ENCODE assay signal across 21 cellular contexts in the genomic region with DNA sequence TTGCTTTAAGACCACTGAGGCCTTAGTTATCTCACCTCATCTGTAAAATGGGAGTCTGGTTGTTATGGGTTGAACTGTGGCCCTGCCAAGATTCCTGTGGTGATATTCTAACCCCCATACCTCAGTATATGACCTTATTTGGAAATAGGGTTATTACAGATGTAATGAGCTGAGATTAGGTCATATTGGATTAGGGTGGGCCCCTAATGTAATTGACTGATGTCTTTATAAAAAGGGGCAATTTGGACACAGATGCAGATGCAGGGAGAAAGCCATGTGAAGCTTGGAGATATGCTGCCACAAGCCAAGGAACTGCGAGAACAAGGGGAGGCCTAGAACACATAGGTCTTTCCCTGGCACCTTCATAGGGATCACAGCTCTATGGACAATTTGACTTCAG. TPM values are rescaled to one million over a fixed set of nuclear protein-coding genes. Genes with fewer than 3 reads are reported as not detected.
DNase-seq lines count a peak whose midpoint lies in the region; TF ChIP-seq lines count a peak whose summit lies in the region.
"Had no signal": no experiment of that assay in that cellular context is flagged by ENCODE, and none has a peak within 500 bp of the region (broad histone marks: within the 10 kb centered on the region; RNA-seq: fewer than 3 reads in every experiment).

No MANE protein-coding gene starts in this region.

- H3K4me1 Mint-ChIP-seq in activated CD4-positive, alpha-beta T cell treated with anti-CD3 and anti-CD28 coated beads, Interleukin-2, amount 10 ng/mL, durations not matched to agents 24 days and 14 days = no peaks in the 10 kb centered on the region
- H3K4me1 Mint-ChIP-seq: CD4-positive, alpha-beta memory T cell had no signal

- no peaks in the 10 kb centered on the region for H3K36me3 ChIP-seq in WERI-Rb-1
- H3K36me3 ChIP-seq: HAP-1 had no signal

- H3K4me3 Mint-ChIP-seq in activated CD4-positive, alpha-beta T cell treated with anti-CD3 and anti-CD28 coated beads, Interleukin-2, amount 10 ng/mL, durations not matched to agents 24 days and 14 days = no peak overlapping the region
- H3K4me3 Mint-ChIP-seq: CD4-positive, alpha-beta memory T cell had no signal

- TF ChIP-seq CTCF in fibroblast of mammary gland (conservative IDR thresholded peaks at IDR 0.05; ENCODE audit: control insufficient read depth, insufficient read depth, low read depth, low read length) (no peak), WERI-Rb-1 (IDR thresholded peaks at IDR 0.05; ENCODE audit: low read depth, low read length) (no peak)

- intact Hi-C loops in activated CD4-positive, alpha-beta T cell treated with anti-CD3 and anti-CD28 coated beads, Interleukin-2, amount 10 ng/mL, durations not matched to agents 24 days and 14 days (cut with micrococcal nuclease) = no loop called here

- H3K27me3 ChIP-seq in WERI-Rb-1 (ENCODE audit: insufficient read depth, low read depth, severe bottlenecking) = no peaks in the 10 kb centered on the region

- H3K27me3 Mint-ChIP-seq in activated CD4-positive, alpha-beta T cell treated with anti-CD3 and anti-CD28 coated beads, Interleukin-2, amount 10 ng/mL, durations not matched to agents 24 days and 14 days = peaks cover 21% of the 10 kb centered on the region

- H3K4me3 ChIP-seq in fibroblast of mammary gland (ENCODE audit: control insufficient read depth, low read depth, low read length) (no peak overlapping the region), WERI-Rb-1 (ENCODE audit: low read depth, low read length) (no peak overlapping the region)
- H3K4me3 ChIP-seq: A549, HAP-1 had no signal

- H3K27ac Mint-ChIP-seq in activated CD4-positive, alpha-beta T cell treated with anti-CD3 and anti-CD28 coated beads, Interleukin-2, amount 10 ng/mL, durations not matched to agents 24 days and 14 days = no peak overlapping the region
- H3K27ac Mint-ChIP-seq: CD4-positive, alpha-beta memory T cell had no signal

- peak; percentile 15 for DNase-seq in activated CD4-positive, alpha-beta T cell treated with anti-CD3 and anti-CD28 coated beads, Interleukin-2, amount 10 ng/mL, durations not matched to agents 24 days and 14 days
- no peak for DNase-seq in activated CD4-positive, alpha-beta T cell treated with anti-CD3 and anti-CD28 coated beads, Interleukin-2, amount 50 U/mL, for 4 hours
- peak; percentile 19 for DNase-seq in NCI-H82 treated with DMSO at 0.1 percent for 48 hours (lab: John Stamatoyannopoulos, UW; ENCODE audit: unreplicated experiment)
- peak; percentile 30 for DNase-seq in fibroblast of mammary gland (ENCODE audit: low read depth)
- no peak for DNase-seq in WERI-Rb-1
- no peak for DNase-seq in stimulated activated naive CD4-positive, alpha-beta T cell (lab: John Stamatoyannopoulos, UW)
- no peak for DNase-seq in stimulated activated naive CD4-positive, alpha-beta T cell treated with Interleukin-2 at 50 U/mL for 16 hours (lab: John Stamatoyannopoulos, UW)
- DNase-seq: 8988T; ACHN; C1 segment of cervical spinal cord; Calu3; CD4-positive, alpha-beta memory T cell; COR-L47; DMS53; DMS79 treated with DMSO at 0.1 percent for 48 hours; GF-D8; GOT3 had no signal

- no peak overlapping the region for H3K27ac ChIP-seq in WERI-Rb-1
- H3K27ac ChIP-seq: A549 had no signal

- no peaks in the 10 kb centered on the region for H3K9me3 Mint-ChIP-seq in activated CD4-positive, alpha-beta T cell treated with anti-CD3 and anti-CD28 coated beads, Interleukin-2, amount 10 ng/mL, durations not matched to agents 24 days and 14 days

- H3K9me3 ChIP-seq in WERI-Rb-1 (ENCODE audit: severe bottlenecking) = no peaks in the 10 kb centered on the region
- H3K9me3 ChIP-seq: A549, HAP-1 had no signal

- no peaks in the 10 kb centered on the region for H3K36me3 Mint-ChIP-seq in activated CD4-positive, alpha-beta T cell treated with anti-CD3 and anti-CD28 coated beads, Interleukin-2, amount 10 ng/mL, durations not matched to agents 24 days and 14 days (ENCODE audit: low read depth)
- H3K36me3 Mint-ChIP-seq: CD4-positive, alpha-beta memory T cell had no signal

RNA-seq across cellular contexts. Expression of gene C1orf87, which starts 3.9 kb away (rescaled TPM):
- not detected in 2 replicates for total RNA-seq in activated CD4-positive, alpha-beta T cell treated with anti-CD3 and anti-CD28 coated beads, Interleukin-2, amount 10 ng/mL, durations not matched to agents 24 days and 14 days
- total RNA-seq: Calu3; CD4-positive, alpha-beta memory T cell; Daoy; G401 had no signal

Comparison
In these comparisons a context has a peak if more than half of its experiments do, and no peak if none do; other contexts are left out.
1. DNase-seq: peak in activated CD4-positive, alpha-beta T cell treated with anti-CD3 and anti-CD28 coated beads, Interleukin-2, amount 10 ng/mL, durations not matched to agents 24 days and 14 days (single experiment), NCI-H82 treated with DMSO at 0.1 percent for 48 hours (single experiment) and fibroblast of mammary gland (single experiment); none in activated CD4-positive, alpha-beta T cell treated with anti-CD3 and anti-CD28 coated beads, Interleukin-2, amount 50 U/mL, for 4 hours (0 of 2), WERI-Rb-1 (single experiment), stimulated activated naive CD4-positive, alpha-beta T cell (0 of 6) and stimulated activated naive CD4-positive, alpha-beta T cell treated with Interleukin-2 at 50 U/mL for 16 hours (single experiment).